In the genomic region with DNA sequence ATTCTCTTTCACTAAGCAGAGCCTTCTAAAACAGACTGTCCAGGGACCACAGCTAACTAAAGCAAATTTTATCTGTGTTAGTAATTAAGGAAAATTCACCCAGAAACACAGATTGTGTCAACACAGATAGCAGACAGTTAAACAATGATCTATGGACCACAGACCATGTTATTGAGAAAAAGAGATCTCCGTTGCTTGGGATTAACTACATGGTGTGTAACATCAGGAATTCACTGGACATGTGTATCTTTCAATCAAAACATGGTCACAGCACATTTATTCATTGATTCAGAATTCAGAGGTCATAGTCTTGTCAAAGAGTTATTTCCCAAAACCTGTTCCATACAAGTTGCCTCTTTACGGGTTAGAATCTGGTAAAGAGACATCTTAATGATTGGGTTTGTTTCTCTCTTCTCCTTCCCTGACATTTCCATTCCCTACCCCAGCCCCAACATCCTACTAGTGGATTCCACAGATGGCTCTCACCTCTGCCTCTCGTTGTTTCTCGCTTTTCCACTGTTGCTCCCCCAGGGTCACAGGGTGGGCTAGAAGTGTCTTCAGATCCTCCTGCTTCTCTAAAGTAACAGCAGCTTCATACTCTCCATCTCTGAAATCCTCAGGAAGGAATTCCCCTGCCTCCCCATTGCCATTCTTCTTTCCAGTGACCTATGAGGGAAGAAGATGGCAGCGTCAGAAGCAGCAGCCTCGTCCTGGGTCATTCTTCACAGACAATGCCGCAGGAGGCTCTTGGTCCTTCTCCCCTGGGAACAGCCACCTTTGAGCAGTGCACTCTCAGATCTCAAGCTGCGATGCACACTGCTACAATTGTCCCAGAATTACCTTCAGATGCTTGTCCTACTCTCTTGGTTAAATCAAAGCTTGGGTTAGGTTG, we compare ENCODE assay signal across 16 cellular contexts. TPM values are rescaled to one million over a fixed set of nuclear protein-coding genes. Genes with fewer than 3 reads are reported as not detected.
A peak's percentile ranks its signal among the peaks of the same experiment; 100 is the strongest.
DNase-seq lines count a peak whose midpoint lies in the region; ATAC-seq, FAIRE-seq and TF ChIP-seq lines count a peak whose summit lies in the region.
"Had no signal": no experiment of that assay in that cellular context is flagged by ENCODE, and none has a peak within 500 bp of the region (broad histone marks: within the 10 kb centered on the region; RNA-seq: fewer than 3 reads in every experiment).

No MANE protein-coding gene starts in this region.

- H3K27me3 ChIP-seq in left ventricle myocardium inferior (ENCODE audit: low read depth): no peaks in the 10 kb centered on the region
- H3K27me3 ChIP-seq: breast epithelium had no signal

- peaks cover 9% of the 10 kb centered on the region for H3K36me3 Mint-ChIP-seq in progenitor cell of endocrine pancreas (ENCODE audit: insufficient read depth)
- H3K36me3 Mint-ChIP-seq: naive B cell had no signal

- H3K27ac ChIP-seq in left ventricle myocardium inferior (replicated peaks): peak overlapping the region; percentile 88
- H3K27ac ChIP-seq: breast epithelium had no signal

- peaks cover 26% of the 10 kb centered on the region for H3K4me1 Mint-ChIP-seq in progenitor cell of endocrine pancreas (ENCODE audit: low read depth)
- H3K4me1 Mint-ChIP-seq: naive B cell had no signal

- peaks cover 17% of the 10 kb centered on the region for H3K27me3 Mint-ChIP-seq in progenitor cell of endocrine pancreas

- no peak for ATAC-seq in GM18519 (IDR thresholded peaks at IDR 0.05; ENCODE audit: low FRiP score, unreplicated experiment)

- peak overlapping the region; percentile 70 for H3K4me3 Mint-ChIP-seq in progenitor cell of endocrine pancreas (ENCODE audit: low read depth)
- H3K4me3 Mint-ChIP-seq: activated T-cell treated with anti-CD3 and anti-CD28 coated beads, Interleukin-2, amount 50 U/mL, for 24 hours; naive B cell had no signal

- no peak for FAIRE-seq in RCC 7860 (lab: Jason Lieb, UNC)
- FAIRE-seq: GM19239 had no signal

- H3K4me1 ChIP-seq in left ventricle myocardium inferior: peaks cover 5% of the 10 kb centered on the region
- H3K4me1 ChIP-seq: breast epithelium had no signal

- peak overlapping the region; percentile 69 for H3K4me3 ChIP-seq in left ventricle myocardium inferior
- H3K4me3 ChIP-seq: breast epithelium had no signal

- TF ChIP-seq CTCF in left ventricle myocardium inferior (IDR thresholded peaks at IDR 0.05; ENCODE audit: borderline replicate concordance): no peak
- TF ChIP-seq CTCF in progenitor cell of endocrine pancreas (IDR thresholded peaks at IDR 0.05; ENCODE audit: unreplicated experiment): no peak

- no peaks in the 10 kb centered on the region for H3K9me3 ChIP-seq in left ventricle myocardium inferior (replicated peaks)
- H3K9me3 ChIP-seq: breast epithelium had no signal

- H3K27ac Mint-ChIP-seq in progenitor cell of endocrine pancreas: peak overlapping the region; percentile 90
- H3K27ac Mint-ChIP-seq: activated T-cell treated with anti-CD3 and anti-CD28 coated beads, Interleukin-2, amount 50 U/mL, for 24 hours had no signal

- intact Hi-C loops in left ventricle myocardium inferior (cut with micrococcal nuclease): no loop called here

- H3K9me3 Mint-ChIP-seq in progenitor cell of endocrine pancreas (ENCODE audit: low read depth): no peaks in the 10 kb centered on the region
- H3K9me3 Mint-ChIP-seq: activated T-cell treated with anti-CD3 and anti-CD28 coated beads, Interleukin-2, amount 50 U/mL, for 24 hours; naive B cell had no signal

- peaks cover 24% of the 10 kb centered on the region for H3K36me3 ChIP-seq in left ventricle myocardium inferior
- H3K36me3 ChIP-seq: breast epithelium had no signal

- peak; percentile 21 for DNase-seq in Daoy (ENCODE audit: low read depth)
- DNase-seq in RCC 7860 (ENCODE audit: low spot score): peak; percentile 32
- no peak for DNase-seq in left ventricle myocardium inferior
- DNase-seq in progenitor cell of endocrine pancreas (ENCODE audit: low spot score, unreplicated experiment): no peak
- DNase-seq in amniotic stem cell (lab: John Stamatoyannopoulos, UW): no peak
- no peak for DNase-seq in NCI-H2227 (lab: John Stamatoyannopoulos, UW; ENCODE audit: unreplicated experiment)
- no peak for DNase-seq in NCI-H510A treated with DMSO at 0.1 percent for 48 hours (lab: John Stamatoyannopoulos, UW)
- DNase-seq: activated CD4-positive, alpha-beta T cell treated with anti-CD3 and anti-CD28 coated beads, Interleukin-2, amount 50 U/mL, for 4 hours; activated naive CD4-positive, alpha-beta T cell treated with anti-CD3 and anti-CD28 coated beads, Interleukin-2, amount 50 U/mL, for 16 hours; activated T-cell treated with anti-CD3 and anti-CD28 coated beads, Interleukin-2, amount 50 U/mL, for 24 hours; effector memory CD4-positive, alpha-beta T cell; MV-4-11; naive B cell had no signal

RNA-seq across cellular contexts. Expression of a gene that starts 1.0 kb away (rescaled TPM):
- total RNA-seq in Daoy (2014; rRNA removed; shearing (Covaris generic)): 94.4 and 124 TPM in 2 replicates
- total RNA-seq in left ventricle myocardium inferior: 2,047 TPM
- total RNA-seq in progenitor cell of endocrine pancreas: 48.1 and 61.8 TPM in 2 replicates

RNA-seq across cellular contexts. Expression of a gene that starts 48.2 kb away (rescaled TPM):
- 76.5 and 97.4 TPM in 2 replicates for total RNA-seq in Daoy (2014; rRNA removed; shearing (Covaris generic))
- total RNA-seq in left ventricle myocardium inferior: 31.6 TPM
- total RNA-seq in progenitor cell of endocrine pancreas: 51.8 and 53.5 TPM in 2 replicates

Comparison
In these comparisons a context has a peak if more than half of its experiments do, and no peak if none do; other contexts are left out.
1. DNase-seq: peak in Daoy (single experiment) and RCC 7860 (single experiment); none in left ventricle myocardium inferior (single experiment), progenitor cell of endocrine pancreas (single experiment), amniotic stem cell (single experiment), NCI-H2227 (single experiment) and NCI-H510A treated with DMSO at 0.1 percent for 48 hours (single experiment).
2. RNA of a gene that starts 1.0 kb away (total RNA-seq): 2,047 TPM in left ventricle myocardium inferior (single experiment); 94.4 to 124 TPM in Daoy and 48.1 to 61.8 TPM in progenitor cell of endocrine pancreas; every median in the first group is over 10 times any median in the second.